ENCODE assay signal across 10 cellular contexts in the genomic region with DNA sequence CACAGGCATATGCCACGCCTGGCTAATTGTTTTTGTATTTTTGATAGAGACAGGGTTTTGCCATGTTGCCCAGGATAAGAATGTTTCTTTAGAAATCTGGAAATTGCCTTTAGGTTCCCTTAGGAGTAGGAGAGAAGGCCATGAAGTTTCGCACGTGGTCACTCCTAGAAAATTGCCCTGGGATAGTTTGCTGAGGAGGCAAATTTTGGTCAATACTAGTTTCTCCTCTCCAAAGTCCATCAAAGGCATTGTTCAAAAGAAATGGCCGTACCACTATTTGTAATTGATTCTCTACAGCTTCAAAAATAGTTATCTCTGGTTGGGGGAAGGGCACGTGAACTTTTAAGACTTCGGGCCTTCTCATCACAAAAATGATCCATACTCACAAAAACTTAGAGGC. TPM values are rescaled to one million over a fixed set of nuclear protein-coding genes. Genes with fewer than 3 reads are reported as not detected.
DNase-seq lines count a peak whose midpoint lies in the region; ATAC-seq, FAIRE-seq and TF ChIP-seq lines count a peak whose summit lies in the region.
"Had no signal": no experiment of that assay in that cellular context is flagged by ENCODE, and none has a peak within 500 bp of the region (broad histone marks: within the 10 kb centered on the region; RNA-seq: fewer than 3 reads in every experiment).

No MANE protein-coding gene starts in this region.

- DNase-seq in HepG2 (ENCODE audit: low spot score) (no peak), right lobe of liver (no peak), RWPE1 (ENCODE audit: low spot score) (no peak), NCI-H2196 treated with DMSO at 0.1 percent for 48 hours (lab: John Stamatoyannopoulos, UW; ENCODE audit: unreplicated experiment) (no peak), GF-D8 (lab: John Stamatoyannopoulos, UW) (no peak), COR-L47 (lab: John Stamatoyannopoulos, UW) (no peak)

- peaks cover 42% of the 10 kb centered on the region for H3K4me1 ChIP-seq in HepG2 (ENCODE audit: insufficient read depth, low read length)
- peaks cover 0 to 14% (median 5%) of the 10 kb centered on the region in 4 donors for H3K4me1 ChIP-seq in right lobe of liver
- H3K4me1 ChIP-seq in iPS-20b (ENCODE audit: insufficient read depth, low read length), result peaks cover 5% of the 10 kb centered on the region
- H3K4me1 ChIP-seq: uterus had no signal

- intact Hi-C loops in HepG2 (cut with micrococcal nuclease; ENCODE audit: unreplicated experiment) (loop anchor here (1.0 to 5.0 kb wide), 3 partner anchors 124 to 275 kb away; a partner anchor contains a TSS), right lobe of liver (cut with DNase I) (no loop called here)

- TF ChIP-seq RAD21 in HepG2 (CRISPR knock-in tag; IDR thresholded peaks at IDR 0.05), result no peak

- BruUV-seq in HepG2 (replicated peaks; lab: Mats Ljungman, UMichigan), result no TSS peak

- WGBS in HepG2 (ENCODE audit: low lambda C conversion rate), result 86% methylated on average over 6 of the region's 6 CpGs
- WGBS in right lobe of liver (ENCODE audit: insufficient coverage, low coverage, low lambda C conversion rate, missing lambda C conversion rate), result 81% methylated on average over 6 of the region's 6 CpGs

- H3K79me2 ChIP-seq in HepG2 (ENCODE audit: insufficient read depth, low read length), result peaks cover 27% of the 10 kb centered on the region

- in situ Hi-C loops in HepG2 (cut with HindIII; ENCODE audit: extremely low pct_ligation_motif_present, low pct_unique_long_range_greater_than_20kb), result loop anchor here (10.0 kb wide), 1 partner anchor 242 kb away; the partner anchor contains the start of gene CCDC125

- TF ChIP-seq POLR2A in HepG2 (IDR thresholded peaks at IDR 0.05; ENCODE audit: insufficient read depth in 1 of 2, low read depth in 2 of 2, low read length in 2 of 2), result no peak
- no peak for TF ChIP-seq POLR2A in right lobe of liver (IDR thresholded peaks at IDR 0.05)

- POLR2A ChIA-PET in HepG2 (lab: Yijun Ruan, JAX), result interaction anchor here (0.8 to 2.5 kb wide), 10 partner anchors 14 to 425 kb away, joined by 3 to 27 read pairs (median 6); partner anchors contain the start of genes CCDC125 and CCNB1
- POLR2A ChIA-PET in RWPE1 (lab: Yijun Ruan, JAX; ENCODE audit: low non-redundant PET), result interaction anchor here (1.0 kb wide), 1 partner anchor 14 kb away, joined by 3 read pairs; no protein-coding TSS in a partner anchor

- no peak overlapping the region for H3K27ac ChIP-seq in HepG2 (ENCODE audit: extremely low read length, insufficient read depth, low read length)
- no peak overlapping the region for H3K27ac ChIP-seq in right lobe of liver
- peak overlapping the region; percentile 87; the same call in 1 of the 2 replicates for H3K27ac ChIP-seq in RWPE1
- H3K27ac ChIP-seq in iPS-20b (ENCODE audit: low read length), result no peak overlapping the region
- H3K27ac ChIP-seq: BLaER1 had no signal

- no peak for ATAC-seq in HepG2
- ATAC-seq in right lobe of liver, result no peak
- no peak for ATAC-seq in HG03342 (IDR thresholded peaks at IDR 0.05; ENCODE audit: unreplicated experiment)

- no peak for FAIRE-seq in HepG2 (lab: Jason Lieb, UNC)

- H4K20me1 ChIP-seq in HepG2 (ENCODE audit: insufficient read depth, low read length), result no peaks in the 10 kb centered on the region

- H3K4me3 ChIP-seq in HepG2 (replicated peaks in 1 of 3; ENCODE audit: insufficient read depth in 1 of 3, low read depth in 2 of 3, low read length in 3 of 3) (peak overlapping the region in 1 of 3 experiments; percentile 88; a peak in 1 of 6 replicates), right lobe of liver (no peak overlapping the region), iPS-20b (ENCODE audit: low read length) (no peak overlapping the region)

- CTCF ChIA-PET in HepG2 (lab: Yijun Ruan, JAX; ENCODE audit: low intra/inter-chr PET ratio, low total read pairs) (no interaction called here), RWPE1 (lab: Yijun Ruan, JAX) (interaction anchor here (0.5 to 1.6 kb wide), 32 partner anchors 9 to 649 kb away, joined by 3 to 23 read pairs (median 4); partner anchors contain the start of genes AK6, CCDC125, CENPH and MARVELD2)

- H2AFZ ChIP-seq in HepG2 (ENCODE audit: low read length), result no peak overlapping the region

- H3K9ac ChIP-seq in HepG2 (ENCODE audit: insufficient read depth, low read depth, low read length) (no peak overlapping the region), iPS-20b (ENCODE audit: low read depth, low read length) (peak overlapping the region; percentile 52; the same call in 1 of the 2 replicates)
- H3K9ac ChIP-seq: BLaER1 had no signal

- TF ChIP-seq EP300 in HepG2 (IDR thresholded peaks at IDR 0.05; ENCODE audit: low read depth in 2 of 2, low read length in 2 of 2), result no peak
- TF ChIP-seq EP300 in HepG2 (CRISPR knock-in tag; IDR thresholded peaks at IDR 0.05; ENCODE audit: borderline replicate concordance), result no peak

- no peaks in the 10 kb centered on the region for H3K27me3 ChIP-seq in HepG2 (ENCODE audit: control insufficient read depth in 1 of 2, insufficient read depth in 2 of 2, low read length in 2 of 2)
- H3K27me3 ChIP-seq in right lobe of liver, result no peaks in the 10 kb centered on the region
- no peaks in the 10 kb centered on the region for H3K27me3 ChIP-seq in iPS-20b (ENCODE audit: insufficient read depth, low read length)
- H3K27me3 ChIP-seq: BLaER1, uterus had no signal

- H3K9me3 ChIP-seq in HepG2 (ENCODE audit: low read length) (no peaks in the 10 kb centered on the region), right lobe of liver (no peaks in the 10 kb centered on the region), iPS-20b (ENCODE audit: insufficient read depth, low read depth, low read length) (no peaks in the 10 kb centered on the region)
- H3K9me3 ChIP-seq: BLaER1, uterus had no signal

- TF ChIP-seq CTCF in HepG2 (CRISPR knock-in tag; IDR thresholded peaks at IDR 0.05) (no peak), right lobe of liver (IDR thresholded peaks at IDR 0.05) (no peak), RWPE1 (conservative IDR thresholded peaks at IDR 0.05; ENCODE audit: low read depth) (no peak)

- H3K36me3 ChIP-seq in HepG2 (replicated peaks in 1 of 2; ENCODE audit: control insufficient read depth in 1 of 2, insufficient read depth in 2 of 2, low read length in 2 of 2) (no peaks in the 10 kb centered on the region), right lobe of liver (no peaks in the 10 kb centered on the region), iPS-20b (ENCODE audit: insufficient read depth, low read depth, low read length) (no peaks in the 10 kb centered on the region)
- H3K36me3 ChIP-seq: uterus had no signal

- peak overlapping the region; percentile 74 for H3K4me2 ChIP-seq in HepG2 (ENCODE audit: low read depth, low read length)

TF ChIP-seq in HepG2, 621 proteins besides CTCF, POLR2A, EP300 and RAD21:
- no peak for TF ChIP-seq HDAC1 (CRISPR knock-in tag; IDR thresholded peaks at IDR 0.05)
- TF ChIP-seq MAFK (conservative IDR thresholded peaks at IDR 0.05 in 1 of 2, IDR thresholded peaks at IDR 0.05 in 1 of 2; ENCODE audit: low read length in 2 of 2), result peak; percentile 75 to 86
- TF ChIP-seq MAFF (IDR thresholded peaks at IDR 0.05; ENCODE audit: low read depth, low read length), result peak; percentile 76
TF ChIP-seq in HepG2: peak in this region for 2.

RNA-seq across cellular contexts. Expression of gene SLC30A5, which starts 0.8 kb away (rescaled TPM):
- total RNA-seq in HepG2 (2016; rRNA removed; fragmentation: Illumina TruSeq; extraction: Trizol), result 38.0 and 53.6 TPM in 2 replicates
- total RNA-seq in HepG2 (2016; cell fraction: cytosol; rRNA removed; fragmentation: Illumina TruSeq; extraction: Trizol; ENCODE audit: low read depth), result 31.6 and 34.5 TPM in 2 replicates
- 30.3 and 45.5 TPM in 2 replicates for total RNA-seq in HepG2 (2016; cell fraction: insoluble cytoplasmic fraction; rRNA removed; fragmentation: Illumina TruSeq; extraction: Trizol)
- total RNA-seq in HepG2 (2016; cell fraction: membrane; rRNA removed; fragmentation: Illumina TruSeq; extraction: Trizol), result 49.5 and 53.4 TPM in 2 replicates
- 45.0 and 49.8 TPM in 2 replicates for total RNA-seq in HepG2 (2016; cell fraction: nucleus; rRNA removed; fragmentation: Illumina TruSeq; extraction: Trizol)
- 40.7 and 46.0 TPM in 2 replicates for polyA plus RNA-seq in HepG2 (2011; rRNA removed)
- polyA plus RNA-seq in HepG2 (2011; cell fraction: cytosol; rRNA removed), result 20.8 and 26.3 TPM in 2 replicates
- polyA plus RNA-seq in HepG2 (2011; cell fraction: nucleus; rRNA removed), result 12.8 and 20.0 TPM in 2 replicates
- 20.2 and 28.1 TPM in 2 replicates for polyA plus RNA-seq in HepG2 (2012)
- polyA plus RNA-seq in HepG2 (2016; cell fraction: cytosol; fragmentation: Illumina TruSeq; extraction: Trizol; ENCODE audit: low read depth), result 41.7 and 42.9 TPM in 2 replicates
- polyA plus RNA-seq in HepG2 (2016; cell fraction: insoluble cytoplasmic fraction; fragmentation: Illumina TruSeq; extraction: Trizol; ENCODE audit: low read depth), result 33.4 and 37.3 TPM in 2 replicates
- polyA plus RNA-seq in HepG2 (2016; cell fraction: membrane; fragmentation: Illumina TruSeq; extraction: Trizol; ENCODE audit: low read depth), result 52.5 and 54.7 TPM in 2 replicates
- polyA plus RNA-seq in HepG2 (2016; cell fraction: nucleus; fragmentation: Illumina TruSeq; extraction: Trizol; ENCODE audit: insufficient read depth, low read depth), result 77.8 and 87.7 TPM in 2 replicates
- polyA minus RNA-seq in HepG2 (2011; rRNA and poly(A)+ RNA removed; ENCODE audit: low replicate concordance), result 145 and 157 TPM in 2 replicates
- 35.9 and 43.9 TPM in 2 replicates for polyA minus RNA-seq in HepG2 (2011; cell fraction: cytosol; rRNA and poly(A)+ RNA removed)
- 20.1 and 27.8 TPM in 2 replicates for polyA minus RNA-seq in HepG2 (2011; cell fraction: nucleus; rRNA and poly(A)+ RNA removed)
- 10 to 100 TPM; 18.7 to 29.4 (median 23.4) TPM for total RNA-seq in right lobe of liver
